In the genomic region with DNA sequence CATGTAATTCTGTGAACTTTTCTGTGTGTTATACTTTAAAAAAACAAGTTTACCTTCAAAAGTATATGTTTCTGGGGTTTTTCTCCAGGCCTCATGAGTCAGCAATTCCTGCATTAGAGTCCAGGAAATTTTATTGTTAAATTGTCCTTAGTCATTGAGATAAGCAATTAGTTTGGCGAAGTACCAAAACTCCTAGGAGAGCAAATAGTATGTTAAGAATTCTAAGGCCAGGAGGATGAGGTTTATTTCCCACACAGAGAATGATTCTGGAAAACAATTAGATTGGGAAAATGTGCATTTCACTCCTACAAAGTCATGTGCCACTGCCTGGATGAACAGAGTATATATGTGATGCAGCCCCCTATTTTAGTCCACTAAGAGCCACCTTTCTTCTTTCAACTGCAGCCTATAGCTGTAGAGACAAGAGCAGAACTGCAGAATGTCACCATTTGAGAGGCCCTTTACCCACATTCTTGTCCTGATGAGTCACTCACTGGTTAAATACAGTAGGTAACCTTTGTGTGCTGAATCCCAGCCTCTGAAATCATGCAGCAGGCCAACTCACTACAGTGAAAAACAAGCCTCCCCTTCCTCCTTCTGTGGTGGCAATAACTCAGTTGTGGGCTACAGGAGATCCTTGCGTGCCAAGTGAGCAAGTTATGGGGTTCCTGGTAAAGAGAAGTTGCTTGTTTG, we compare ENCODE assay signal across 8 cellular contexts.
A peak's percentile ranks its signal among the peaks of the same experiment; 100 is the strongest.
DNase-seq lines count a peak whose midpoint lies in the region; ATAC-seq, FAIRE-seq and TF ChIP-seq lines count a peak whose summit lies in the region.

No MANE protein-coding gene starts in this region.

- H3K79me2 ChIP-seq in H1 (ENCODE audit: control insufficient read depth in 1 of 2, insufficient read depth in 2 of 2, low read length in 2 of 2), result no peaks in the 10 kb centered on the region

- no peaks in the 10 kb centered on the region for H3K9me3 ChIP-seq in H1 (ENCODE audit: insufficient read depth in 2 of 2, low read depth in 1 of 2, low read length in 1 of 2)
- H3K9me3 ChIP-seq in neuronal stem cell (replicated peaks in 1 of 2; ENCODE audit: control insufficient read depth in 2 of 2, insufficient read depth in 1 of 2, low read depth in 1 of 2, low read length in 2 of 2), result no peaks in the 10 kb centered on the region

- H3K9ac ChIP-seq in H1 (replicated peaks in 1 of 4; ENCODE audit: extremely low read depth in 1 of 4, low read depth in 3 of 4, low read length in 3 of 4) (no peak overlapping the region), neuronal stem cell (ENCODE audit: low read depth, low read length, poor library complexity) (no peak overlapping the region)

- H4K8ac ChIP-seq in H1 (ENCODE audit: extremely low read depth, insufficient read depth, low read length) (no peak overlapping the region), neuronal stem cell (ENCODE audit: low read depth, low read length) (no peak overlapping the region)

- H3K4me2 ChIP-seq in H1 (ENCODE audit: insufficient read depth in 1 of 2, low read depth in 2 of 2, low read length in 2 of 2) (no peak overlapping the region), neuronal stem cell (ENCODE audit: insufficient read depth, low read length, poor library complexity, severe bottlenecking) (no peak overlapping the region)

- POLR2A ChIA-PET in H1 (lab: Charles Lee; ENCODE audit: partially characterized antibody), result interaction anchor here (0.7 to 3.5 kb wide), 2 partner anchors 452 to 453 kb away, joined by 4 to 15 read pairs; partner anchors contain the start of gene THBS1

- H3K18ac ChIP-seq in H1 (ENCODE audit: extremely low read depth, low read length), result no peak overlapping the region
- peak overlapping the region; percentile 2 for H3K18ac ChIP-seq in neuronal stem cell (ENCODE audit: low read length)

- no peak overlapping the region for H3K4ac ChIP-seq in H1 (replicated peaks; ENCODE audit: insufficient read length, low read depth, low read length)
- H3K4ac ChIP-seq in neuronal stem cell (ENCODE audit: low read length), result no peak overlapping the region

- H3K27me3 ChIP-seq in H1 (replicated peaks in 1 of 4; ENCODE audit: control insufficient read depth in 3 of 4, extremely low read depth in 1 of 4, insufficient read depth in 3 of 4, low read length in 3 of 4) (no peaks in the 10 kb centered on the region), neuronal stem cell (ENCODE audit: control insufficient read depth in 3 of 3, insufficient read depth in 3 of 3, low read depth in 1 of 3, low read length in 3 of 3) (no peaks in the 10 kb centered on the region)

- H3K23ac ChIP-seq in H1 (ENCODE audit: insufficient read length) (no peak overlapping the region), neuronal stem cell (ENCODE audit: low read depth, low read length, poor library complexity) (no peak overlapping the region)

- CTCF ChIA-PET in H1 (lab: Charles Lee; ENCODE audit: partially characterized antibody), result interaction anchor here (0.5 to 3.1 kb wide), 3 partner anchors 27 to 421 kb away, joined by 3 to 10 read pairs (median 6); no protein-coding TSS in a partner anchor

- H3K36me3 ChIP-seq in H1 (ENCODE audit: control insufficient read depth in 2 of 4, insufficient read depth in 4 of 4, low read length in 3 of 4), result no peaks in the 10 kb centered on the region
- no peaks in the 10 kb centered on the region for H3K36me3 ChIP-seq in neuronal stem cell (replicated peaks in 1 of 2; ENCODE audit: control insufficient read depth in 2 of 2, insufficient read depth in 2 of 2, low read length in 2 of 2)

- H4K20me1 ChIP-seq in H1 (replicated peaks in 1 of 2; ENCODE audit: control insufficient read depth in 1 of 2, insufficient read depth in 2 of 2, low read length in 2 of 2), result peaks cover 0 to 1% of the 10 kb centered on the region in 2 experiments

- peak overlapping the region; percentile 45; the same call in 1 of the 2 replicates for H2BK5ac ChIP-seq in H1 (ENCODE audit: low read depth, low read length)
- H2BK5ac ChIP-seq in neuronal stem cell (ENCODE audit: low read length), result no peak overlapping the region

- H2BK12ac ChIP-seq in H1 (ENCODE audit: low read depth, low read length) (no peak overlapping the region; the same call in 1 of the 2 replicates), neuronal stem cell (ENCODE audit: low read length) (no peak overlapping the region)

- H3K79me1 ChIP-seq in H1 (ENCODE audit: low read depth, low read length) (no peaks in the 10 kb centered on the region), neuronal stem cell (ENCODE audit: low read depth, low read length) (no peaks in the 10 kb centered on the region)

- WGBS in H1 (ENCODE audit: extremely low coverage in 1 of 2, insufficient coverage in 1 of 2, insufficient read length in 1 of 2, insufficient replicate concordance in 2 of 2, low coverage in 1 of 2, low lambda C conversion rate in 2 of 2, missing lambda C conversion rate in 1 of 2), 2 experiments, result 88% methylated on average over 2 of the region's 2 CpGs; no CpG with 5 or more reads in 1 of the 2 experiments
- no CpG with 5 or more reads among the region's 2 CpGs for WGBS in neuronal stem cell (ENCODE audit: extremely low coverage in 2 of 2, insufficient read length in 2 of 2, insufficient replicate concordance in 1 of 2), 2 donors

- H3K23me2 ChIP-seq in H1 (ENCODE audit: low read depth, low read length), result no peaks in the 10 kb centered on the region

- H4K91ac ChIP-seq in H1 (replicated peaks; ENCODE audit: insufficient read length, low read length) (no peak overlapping the region), neuronal stem cell (ENCODE audit: low read depth, low read length, poor library complexity) (no peak overlapping the region)

- H4K5ac ChIP-seq in H1 (ENCODE audit: insufficient read length, low read depth, low read length), result no peak overlapping the region

- peak; percentile 7 for DNase-seq in GDM1 (lab: John Stamatoyannopoulos, UW)
- peak; percentile 26 for DNase-seq in NCI-H774 (lab: John Stamatoyannopoulos, UW)
- DNase-seq in H1 (ENCODE audit: low read depth in 1 of 2, low spot score in 2 of 2), result no peak
- no peak for DNase-seq in neuronal stem cell (ENCODE audit: low spot score)

- ATAC-seq in GM19035 (IDR thresholded peaks at IDR 0.05; ENCODE audit: unreplicated experiment) (no peak), HG02852 (IDR thresholded peaks at IDR 0.05; ENCODE audit: unreplicated experiment) (no peak), GM21786 (IDR thresholded peaks at IDR 0.05; ENCODE audit: unreplicated experiment) (no peak), HG03280 (IDR thresholded peaks at IDR 0.05; ENCODE audit: unreplicated experiment) (no peak)

- TF ChIP-seq POLR2A in H1 (IDR thresholded peaks at IDR 0.05; ENCODE audit: control extremely low read depth in 1 of 2, low read depth in 2 of 2, low read length in 2 of 2), result no peak

- TF ChIP-seq CTCF in H1 (IDR thresholded peaks at IDR 0.05; ENCODE audit: control extremely low read depth in 1 of 3, insufficient read depth in 1 of 3, low read depth in 1 of 3, low read length in 3 of 3), result no peak

- H3K4me1 ChIP-seq in H1 (replicated peaks in 1 of 4; ENCODE audit: control insufficient read depth in 3 of 4, insufficient read depth in 4 of 4, low read length in 3 of 4), result peaks cover 0 to 6% (median 3%) of the 10 kb centered on the region in 4 experiments; a peak in 5 of 7 replicates
- peaks cover 7 to 10% of the 10 kb centered on the region in 2 donors for H3K4me1 ChIP-seq in neuronal stem cell (ENCODE audit: control insufficient read depth in 2 of 2, insufficient read depth in 1 of 2, low read depth in 1 of 2, low read length in 2 of 2)

- H2AFZ ChIP-seq in H1 (ENCODE audit: low read length) (peak overlapping the region; percentile 88; the same call in 1 of the 2 replicates), neuronal stem cell (ENCODE audit: low read length) (peak overlapping the region; percentile 21)

- H3K14ac ChIP-seq in H1 (ENCODE audit: insufficient read length), result no peak overlapping the region
- no peak overlapping the region for H3K14ac ChIP-seq in neuronal stem cell (ENCODE audit: low read length)

- H2BK120ac ChIP-seq in H1 (replicated peaks; ENCODE audit: low read depth, low read length) (no peak overlapping the region), neuronal stem cell (ENCODE audit: low read depth, low read length) (no peak overlapping the region)

- no peak overlapping the region for H2AK5ac ChIP-seq in H1 (ENCODE audit: low read depth, low read length)
- H2AK5ac ChIP-seq in neuronal stem cell (ENCODE audit: low read depth, low read length), result no peak overlapping the region

- FAIRE-seq in H1 (lab: Jason Lieb, UNC), result no peak

- no peak overlapping the region for H3K27ac ChIP-seq in H1 (ENCODE audit: low read depth, low read length)
- no peak overlapping the region for H3K27ac ChIP-seq in neuronal stem cell (replicated peaks; ENCODE audit: low read length)

- no peak overlapping the region for H2BK15ac ChIP-seq in H1 (ENCODE audit: low read length)
- no peak overlapping the region for H2BK15ac ChIP-seq in neuronal stem cell (ENCODE audit: low read length)

- TF ChIP-seq RAD21 in H1 (IDR thresholded peaks at IDR 0.05 in 1 of 2, conservative IDR thresholded peaks at IDR 0.05 in 1 of 2; ENCODE audit: low read depth in 2 of 2, low read length in 2 of 2), result no peak

- H3K4me3 ChIP-seq in H1 (ENCODE audit: extremely low read depth in 1 of 4, insufficient read depth in 2 of 4, low read depth in 3 of 4, low read length in 4 of 4), result no peak overlapping the region
- H3K4me3 ChIP-seq in neuronal stem cell (ENCODE audit: low read length in 2 of 2), result no peak overlapping the region

- no peak for TF ChIP-seq EP300 in H1 (IDR thresholded peaks at IDR 0.05; ENCODE audit: borderline replicate concordance in 1 of 2, low read depth in 2 of 2, low read length in 2 of 2)

- no peak overlapping the region for H3K56ac ChIP-seq in H1 (replicated peaks; ENCODE audit: insufficient read length, low read depth, low read length)

- no peak overlapping the region for H2BK20ac ChIP-seq in H1 (ENCODE audit: low read length)

TF ChIP-seq in H1, 55 proteins besides CTCF, POLR2A, EP300 and RAD21 (continues in another document):
- TF ChIP-seq KDM4A (IDR thresholded peaks at IDR 0.05; ENCODE audit: low read depth, low read length, severe bottlenecking) (no peak), TEAD4 (IDR thresholded peaks at IDR 0.05; ENCODE audit: low read depth, low read length) (no peak), CBX8 (IDR thresholded peaks at IDR 0.05; ENCODE audit: borderline replicate concordance, low read depth, low read length) (no peak), PHF8 (conservative IDR thresholded peaks at IDR 0.05; ENCODE audit: low read depth, low read length) (no peak), BRCA1 (IDR thresholded peaks at IDR 0.05; ENCODE audit: low read depth, low read length) (no peak), RNF2 (IDR thresholded peaks at IDR 0.05; ENCODE audit: borderline replicate concordance, low read depth, low read length, missing control alignments, poor library complexity, severe bottlenecking) (no peak), MAFK (IDR thresholded peaks at IDR 0.05; ENCODE audit: low read depth, low read length) (peak; percentile 64), TCF12 (IDR thresholded peaks at IDR 0.05; ENCODE audit: low read depth, low read length) (no peak), BACH1 (IDR thresholded peaks at IDR 0.05; ENCODE audit: low read length) (peak; percentile 38; the same call in 1 of the 2 replicates), JUND (IDR thresholded peaks at IDR 0.05; ENCODE audit: low read length) (peak; percentile 92)

Comparison
In these comparisons a context has a peak if more than half of its experiments do, and no peak if none do; other contexts are left out.
1. DNase-seq: peak in GDM1 (single experiment) and NCI-H774 (single experiment); none in H1 (0 of 2) and neuronal stem cell (single experiment).